In the genomic region with DNA sequence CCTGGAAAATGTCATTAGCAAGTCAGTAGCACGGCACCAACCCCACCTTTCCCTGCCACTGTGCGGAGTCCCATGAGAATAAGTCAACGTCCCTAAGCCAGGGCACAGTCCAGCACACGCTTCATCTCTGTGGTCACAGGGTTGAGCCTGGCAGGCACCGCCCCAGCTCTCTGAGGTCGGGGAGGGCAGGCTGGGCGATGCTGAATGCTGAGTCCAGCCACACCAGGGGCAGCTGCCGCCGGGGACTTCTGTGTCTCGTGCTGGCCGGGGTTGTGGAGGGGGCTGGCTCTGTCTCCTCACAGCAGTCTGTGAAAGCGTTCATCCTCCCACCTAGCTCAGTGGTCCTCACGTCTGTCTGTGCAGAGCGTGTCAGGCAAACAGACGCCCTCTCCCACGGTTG, we compare ENCODE assay signal across 1 cellular context.
TF ChIP-seq lines count a peak whose summit lies in the region.

No MANE protein-coding gene starts in this region.

TF ChIP-seq in H1, 55 proteins besides CTCF, POLR2A, EP300 and RAD21:
- TF ChIP-seq JUN (IDR thresholded peaks at IDR 0.05; ENCODE audit: low read depth, low read length) (no peak), SUZ12 (IDR thresholded peaks at IDR 0.05; ENCODE audit: low read length) (no peak), CBX8 (IDR thresholded peaks at IDR 0.05; ENCODE audit: borderline replicate concordance, low read depth, low read length) (no peak), CTBP2 (IDR thresholded peaks at IDR 0.05; ENCODE audit: borderline replicate concordance, insufficient read depth, insufficient read length, low read length) (no peak), SP2 (IDR thresholded peaks at IDR 0.05; ENCODE audit: low read length) (no peak), SP4 (IDR thresholded peaks at IDR 0.05; ENCODE audit: low read length) (no peak), RBBP5 (IDR thresholded peaks at IDR 0.05; ENCODE audit: borderline replicate concordance, low read depth, low read length) (no peak), BCL11A (IDR thresholded peaks at IDR 0.05; ENCODE audit: low read depth in 2 of 2, low read length in 2 of 2) (no peak), KDM5A (IDR thresholded peaks at IDR 0.05; ENCODE audit: low read length) (no peak), EZH2 (IDR thresholded peaks at IDR 0.05; ENCODE audit: low read depth, low read length, severe bottlenecking) (no peak), E2F6 (IDR thresholded peaks at IDR 0.05) (no peak), GTF2F1 (IDR thresholded peaks at IDR 0.05; ENCODE audit: borderline replicate concordance, low read depth, low read length) (no peak), SIX5 (IDR thresholded peaks at IDR 0.05; ENCODE audit: low read depth, low read length) (no peak), SP1 (IDR thresholded peaks at IDR 0.05; ENCODE audit: low read depth, low read length) (no peak)
- TF ChIP-seq, protein P1, sequence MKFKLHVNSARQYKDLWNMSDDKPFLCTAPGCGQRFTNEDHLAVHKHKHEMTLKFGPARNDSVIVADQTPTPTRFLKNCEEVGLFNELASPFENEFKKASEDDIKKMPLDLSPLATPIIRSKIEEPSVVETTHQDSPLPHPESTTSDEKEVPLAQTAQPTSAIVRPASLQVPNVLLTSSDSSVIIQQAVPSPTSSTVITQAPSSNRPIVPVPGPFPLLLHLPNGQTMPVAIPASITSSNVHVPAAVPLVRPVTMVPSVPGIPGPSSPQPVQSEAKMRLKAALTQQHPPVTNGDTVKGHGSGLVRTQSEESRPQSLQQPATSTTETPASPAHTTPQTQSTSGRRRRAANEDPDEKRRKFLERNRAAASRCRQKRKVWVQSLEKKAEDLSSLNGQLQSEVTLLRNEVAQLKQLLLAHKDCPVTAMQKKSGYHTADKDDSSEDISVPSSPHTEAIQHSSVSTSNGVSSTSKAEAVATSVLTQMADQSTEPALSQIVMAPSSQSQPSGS (IDR thresholded peaks at IDR 0.05; ENCODE audit: low read length) = no peak
